Comparison of ENCODE assay signal across 9 cellular contexts in the genomic region with DNA sequence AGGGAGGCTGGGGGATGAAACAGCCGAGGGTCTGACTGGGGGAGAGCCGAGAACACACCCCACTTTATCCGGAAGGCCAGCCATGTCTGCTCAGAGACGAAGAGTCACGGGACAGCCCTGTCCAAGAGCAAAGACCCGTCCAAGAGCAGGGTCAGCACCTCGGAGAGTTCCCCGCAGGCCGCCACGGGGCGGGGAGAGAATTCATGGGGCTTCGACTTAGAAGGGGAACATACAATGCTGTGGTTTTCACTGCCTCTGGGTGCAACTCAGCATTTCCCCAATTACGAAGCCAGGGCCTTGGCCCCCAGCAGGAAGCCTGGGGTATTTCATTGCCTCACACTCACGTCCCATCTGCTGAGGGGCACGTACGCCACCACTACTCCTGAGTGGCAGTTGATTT. TPM values are rescaled to one million over a fixed set of nuclear protein-coding genes. Genes with fewer than 3 reads are reported as not detected.
DNase-seq lines count a peak whose midpoint lies in the region; ATAC-seq and TF ChIP-seq lines count a peak whose summit lies in the region.
"Had no signal": no experiment of that assay in that cellular context is flagged by ENCODE, and none has a peak within 500 bp of the region (broad histone marks: within the 10 kb centered on the region; RNA-seq: fewer than 3 reads in every experiment).

No MANE protein-coding gene starts in this region.

- no peak overlapping the region for H3K4me2 ChIP-seq in GM23248 (ENCODE audit: unreplicated experiment)
- H3K4me2 ChIP-seq: PC-9 had no signal

- in situ Hi-C loops in GM23248 (cut with MboI): no loop called here

- no peak overlapping the region for H3K9ac ChIP-seq in GM23248

- DNase-seq in GM23248: peak; percentile 69
- DNase-seq in RPMI7951 (ENCODE audit: low read depth): peak; percentile 44
- DNase-seq in ecto neural progenitor cell (ENCODE audit: low spot score): peak; percentile 84
- no peak for DNase-seq in omental fat pad (ENCODE audit: low spot score)
- no peak for DNase-seq in D341Med (ENCODE audit: low spot score)
- DNase-seq in globus pallidus (ENCODE audit: low spot score): no peak
- no peak for DNase-seq in NCI-H510A treated with DMSO at 0.1 percent for 48 hours (lab: John Stamatoyannopoulos, UW)

- no peak overlapping the region for H3K27ac ChIP-seq in GM23248
- H3K27ac ChIP-seq: PC-9 had no signal

- no peaks in the 10 kb centered on the region for H3K36me3 ChIP-seq in GM23248 (ENCODE audit: low read depth)

- 16 to 17% methylated on average over 15 to 16 of the region's 16 CpGs for WGBS in GM23248 (ENCODE audit: low coverage in 1 of 2, low lambda C conversion rate in 2 of 2, missing lambda C conversion rate in 2 of 2), 2 experiments

- no peak overlapping the region for H3K4me3 ChIP-seq in GM23248
- H3K4me3 ChIP-seq: PC-9 had no signal

- TF ChIP-seq CTCF in omental fat pad (IDR thresholded peaks at IDR 0.05): no peak

- no peaks in the 10 kb centered on the region for H3F3A ChIP-seq in GM23248 (ENCODE audit: insufficient read depth)

- H2AFZ ChIP-seq in GM23248: no peak overlapping the region
- H2AFZ ChIP-seq: PC-9 had no signal

- no peaks in the 10 kb centered on the region for H3K9me2 ChIP-seq in GM23248 (ENCODE audit: insufficient read depth)

- peaks cover 37% of the 10 kb centered on the region for H3K27me3 ChIP-seq in GM23248 (replicated peaks; ENCODE audit: insufficient read depth)

- H3K9me3 ChIP-seq in GM23248 (ENCODE audit: low read depth): no peaks in the 10 kb centered on the region

- ATAC-seq in omental fat pad (ENCODE audit: low FRiP score): peak; percentile 64
- no peak for ATAC-seq in GM21717 (IDR thresholded peaks at IDR 0.05; ENCODE audit: unreplicated experiment)

- no peaks in the 10 kb centered on the region for H4K20me1 ChIP-seq in GM23248 (ENCODE audit: insufficient read depth)

- H3K79me2 ChIP-seq in GM23248 (ENCODE audit: insufficient read depth): no peaks in the 10 kb centered on the region

- H3K4me1 ChIP-seq in GM23248 (ENCODE audit: insufficient read depth): no peaks in the 10 kb centered on the region

RNA-seq across cellular contexts. Expression of a gene that starts 59.3 kb away (rescaled TPM):
- not detected in 2 replicates for total RNA-seq in GM23248 (2014; rRNA removed; shearing (Covaris generic))
- polyA plus RNA-seq in GM23248 (2016; fragmentation: Nextera tagmentation; extraction: Ambion mirVana): not detected in 2 replicates
- total RNA-seq in RPMI7951 (2014; rRNA removed; shearing (Covaris generic)): not detected in 2 replicates
- total RNA-seq in omental fat pad: under 1 TPM in 1 of 4 donors, not detected in 3; 0.32 TPM
- total RNA-seq: PC-9 had no signal

Comparison
In these comparisons a context has a peak if more than half of its experiments do, and no peak if none do; other contexts are left out.
1. DNase-seq: peak in GM23248 (single experiment), RPMI7951 (single experiment) and ecto neural progenitor cell (single experiment); none in omental fat pad (single experiment), D341Med (single experiment), globus pallidus (single experiment) and NCI-H510A treated with DMSO at 0.1 percent for 48 hours (single experiment).